ENCODE assay signal across 20 cellular contexts in the genomic region with DNA sequence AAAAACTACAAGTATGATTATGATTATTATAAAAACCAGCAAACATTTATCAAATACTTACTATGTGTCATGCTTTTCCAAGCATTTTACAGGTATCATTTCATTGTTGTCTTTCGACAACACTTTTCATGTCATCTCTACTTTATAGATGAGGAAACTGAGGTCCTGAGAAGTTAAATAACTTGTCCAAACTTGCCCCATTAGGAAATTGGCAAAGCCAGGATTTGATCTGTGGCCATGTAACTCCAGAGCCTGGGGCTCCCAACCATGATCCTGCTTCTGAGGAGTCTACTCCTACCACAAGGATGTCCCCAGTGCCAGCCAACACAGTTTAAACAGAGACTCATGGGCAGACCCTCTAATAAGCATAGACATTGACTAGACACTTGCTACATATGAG. TPM values are rescaled to one million over a fixed set of nuclear protein-coding genes. Genes with fewer than 3 reads are reported as not detected.
"Had no signal": no experiment of that assay in that cellular context is flagged by ENCODE, and none has a peak within 500 bp of the region (broad histone marks: within the 10 kb centered on the region; RNA-seq: fewer than 3 reads in every experiment).

No MANE protein-coding gene starts in this region.

- H3K27me3 Mint-ChIP-seq: activated B cell treated with CpG ODN at 0.5 μM for 24 hours had no signal

- ATAC-seq: activated CD8-positive, alpha-beta T cell treated with anti-CD3 and anti-CD28 coated beads, Interleukin-2, amount 10 ng/mL, durations not matched to agents 7 days and 5 days; esophagus mucosa; naive thymus-derived CD4-positive, alpha-beta T cell; stimulated activated naive B cell treated with anti-CD40 and anti-IgM and Interleukin-4, amounts not matched to agents 10 μg/mL and 1 μg/mL and 100 μg/mL, for 72 hours; T-helper 17 cell had no signal

- H3K4me3 Mint-ChIP-seq: activated B cell treated with CpG ODN at 0.5 μM for 24 hours; activated CD8-positive, alpha-beta T cell treated with anti-CD3 and anti-CD28 coated beads, Interleukin-2, amount 10 ng/mL, durations not matched to agents 7 days and 5 days; activated naive CD8-positive, alpha-beta T cell; endodermal cell; naive thymus-derived CD4-positive, alpha-beta T cell; stimulated activated naive B cell treated with anti-CD40 and anti-IgM and Interleukin-4, amounts not matched to agents 10 μg/mL and 1 μg/mL and 100 μg/mL, for 72 hours; T-helper 17 cell had no signal

- H3K36me3 Mint-ChIP-seq: activated naive CD8-positive, alpha-beta T cell; naive thymus-derived CD4-positive, alpha-beta T cell; stimulated activated naive B cell treated with anti-CD40 and anti-IgM and Interleukin-4, amounts not matched to agents 10 μg/mL and 1 μg/mL and 100 μg/mL, for 72 hours had no signal

- H3K4me3 ChIP-seq: lung, tibial nerve had no signal

- FAIRE-seq: islet of Langerhans had no signal

- H3K9me3 ChIP-seq: tibial nerve had no signal

- H3K9me3 Mint-ChIP-seq: activated B cell treated with CpG ODN at 0.5 μM for 24 hours; endodermal cell; naive thymus-derived CD4-positive, alpha-beta T cell; stimulated activated naive B cell treated with anti-CD40 and anti-IgM and Interleukin-4, amounts not matched to agents 10 μg/mL and 1 μg/mL and 100 μg/mL, for 72 hours had no signal

- H3K27ac ChIP-seq: tibial nerve had no signal

- H3K27ac Mint-ChIP-seq: activated B cell treated with CpG ODN at 0.5 μM for 24 hours; activated CD8-positive, alpha-beta T cell treated with anti-CD3 and anti-CD28 coated beads, Interleukin-2, amount 10 ng/mL, durations not matched to agents 7 days and 5 days; activated naive CD8-positive, alpha-beta T cell; endodermal cell; stimulated activated naive B cell treated with anti-CD40 and anti-IgM and Interleukin-4, amounts not matched to agents 10 μg/mL and 1 μg/mL and 100 μg/mL, for 72 hours; T-helper 17 cell had no signal

- DNase-seq: activated B cell treated with CpG ODN at 0.5 μM for 24 hours; activated CD4-positive, alpha-beta T cell treated with anti-CD3 and anti-CD28 coated beads for 48 hours; activated CD8-positive, alpha-beta memory T cell treated with anti-CD3 and anti-CD28 coated beads, Interleukin-2, amount 50 U/mL, for 4 hours; activated CD8-positive, alpha-beta T cell treated with anti-CD3 and anti-CD28 coated beads, Interleukin-2, amount 10 ng/mL, durations not matched to agents 7 days and 5 days; activated gamma-delta T cell; activated T-cell treated with anti-CD3 and anti-CD28 coated beads, Interleukin-2, amount 50 U/mL, for 48 hours; endodermal cell; midbrain; naive thymus-derived CD4-positive, alpha-beta T cell; stimulated activated CD4-positive, alpha-beta T cell treated with anti-CD3 and anti-CD28 coated beads, Interleukin-15, amount 100 ng/mL, for 24 hours; stimulated activated CD4-positive, alpha-beta T cell treated with anti-CD3 and anti-CD28 coated beads, Interleukin-4, amount 100 ng/mL, for 1 hour; stimulated activated naive B cell treated with anti-CD40 and anti-IgM and Interleukin-4, amounts not matched to agents 10 μg/mL and 1 μg/mL and 100 μg/mL, for 72 hours; T-helper 17 cell had no signal

- H3K36me3 ChIP-seq: tibial nerve had no signal

RNA-seq across cellular contexts. Expression of gene EHF, which starts 15.2 kb away (rescaled TPM):
- total RNA-seq: activated CD8-positive, alpha-beta T cell treated with anti-CD3 and anti-CD28 coated beads, Interleukin-2, amount 10 ng/mL, durations not matched to agents 7 days and 5 days; dermis microvascular lymphatic vessel endothelial cell; skeletal muscle tissue had no signal
- polyA plus RNA-seq: naive thymus-derived CD4-positive, alpha-beta T cell had no signal
